ENCODE assay signal across 8 cellular contexts in the genomic region with DNA sequence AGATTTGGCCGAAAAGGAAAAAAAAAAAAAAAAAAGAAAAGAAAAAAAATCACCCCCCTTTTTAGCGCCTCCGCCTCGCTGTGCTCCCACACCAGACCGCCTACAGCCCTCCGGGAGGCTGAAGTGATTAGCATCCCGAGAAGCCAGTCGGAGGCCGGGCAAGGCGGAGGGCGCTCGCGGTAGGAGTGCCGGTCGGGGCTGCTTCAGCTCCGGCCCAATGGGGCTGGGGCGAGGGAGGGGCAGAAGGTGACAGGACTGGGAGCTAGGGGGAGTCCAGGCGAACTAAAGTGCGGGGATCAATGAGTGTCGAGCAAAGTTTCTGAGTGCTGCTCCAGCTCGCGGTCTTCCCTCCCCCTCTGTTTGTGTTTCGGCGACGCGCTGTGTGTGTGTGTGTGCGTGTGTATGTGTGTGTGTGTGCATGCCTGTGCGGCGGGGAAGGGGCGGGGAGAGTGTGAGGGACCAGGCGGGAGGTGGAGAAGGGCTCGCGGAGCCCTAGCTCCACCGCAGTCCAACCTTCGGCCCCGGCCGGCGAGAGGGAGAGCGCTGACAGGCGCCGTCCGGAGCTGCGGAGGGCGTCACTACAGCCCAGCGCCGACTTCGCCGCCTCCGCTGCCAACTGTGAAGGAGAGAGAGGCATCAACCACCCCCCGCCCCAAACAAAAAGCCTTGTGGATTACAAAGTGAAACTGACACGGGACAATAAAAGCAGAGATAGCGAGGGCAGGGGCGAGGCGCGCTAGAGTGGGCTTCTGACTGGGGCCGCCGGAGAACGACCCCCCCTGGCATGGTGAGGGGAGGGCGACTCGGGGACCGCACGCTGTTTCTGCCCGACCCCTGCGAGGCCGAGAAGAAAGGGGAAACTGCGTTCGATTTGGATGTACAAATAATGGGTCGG. TPM values are rescaled to one million over a fixed set of nuclear protein-coding genes. Genes with fewer than 3 reads are reported as not detected.
DNase-seq lines count a peak whose midpoint lies in the region; ATAC-seq and TF ChIP-seq lines count a peak whose summit lies in the region.

FAT4 (plus strand) TSS at position 280 of the 895 bp plus-strand sequence. CDS start 1,457 bp downstream, outside the sequence.

- peaks cover 26% of the 10 kb centered on the region for H3K4me1 Mint-ChIP-seq in activated CD8-positive, alpha-beta T cell treated with anti-CD3 and anti-CD28 coated beads, Interleukin-2, amount 10 ng/mL, durations not matched to agents 7 days and 5 days (ENCODE audit: low read depth)
- peaks cover 33% of the 10 kb centered on the region for H3K4me1 Mint-ChIP-seq in stimulated activated naive CD8-positive, alpha-beta T cell treated with anti-CD3 and anti-CD28 coated beads, Interleukin-15, Interleukin-2, amounts not matched to agents 100 ng/mL and 50 ng/mL, for 24 hours (ENCODE audit: low read depth)

- H3K36me3 ChIP-seq in BLaER1 (no peaks in the 10 kb centered on the region), mesodermal cell (ENCODE audit: control insufficient read depth, insufficient read depth, low read length) (peaks cover 12% of the 10 kb centered on the region)

- POLR2A ChIA-PET in activated CD8-positive, alpha-beta T cell treated with anti-CD3 and anti-CD28 coated beads, Interleukin-2, amount 10 ng/mL, durations not matched to agents 7 days and 5 days (lab: Charles Lee) = no interaction called here

- ATAC-seq in GM19043 (IDR thresholded peaks at IDR 0.05; ENCODE audit: low read depth, unreplicated experiment) (peak; percentile 50), HG03175 (IDR thresholded peaks at IDR 0.05; ENCODE audit: unreplicated experiment) (peak; percentile 67)
- peak; percentile 88 for ATAC-seq in activated CD8-positive, alpha-beta T cell treated with anti-CD3 and anti-CD28 coated beads, Interleukin-2, amount 10 ng/mL, durations not matched to agents 7 days and 5 days

- DNase-seq in NCI-H345 treated with DMSO at 0.1 percent for 48 hours (lab: John Stamatoyannopoulos, UW; ENCODE audit: unreplicated experiment) (peak; percentile 34), epithelial cell of proximal tubule (ENCODE audit: low read depth) (peak; percentile 70)
- DNase-seq in activated CD8-positive, alpha-beta T cell treated with anti-CD3 and anti-CD28 coated beads, Interleukin-2, amount 10 ng/mL, durations not matched to agents 7 days and 5 days = peak; percentile 55

- H3K9me3 ChIP-seq in BLaER1 (peaks cover 19% of the 10 kb centered on the region), mesodermal cell (ENCODE audit: control insufficient read depth, low read length) (no peaks in the 10 kb centered on the region)

- peak within 1 kb of the TSS; percentile 91 for H3K4me2 ChIP-seq in BLaER1

- WGBS in mesodermal cell (ENCODE audit: insufficient coverage in 2 of 2), 2 experiments = 0% methylated on average over 30 to 50 of the region's 68 CpGs

- peaks cover 43% of the 10 kb centered on the region for H3K27me3 Mint-ChIP-seq in activated CD8-positive, alpha-beta T cell treated with anti-CD3 and anti-CD28 coated beads, Interleukin-2, amount 10 ng/mL, durations not matched to agents 7 days and 5 days (ENCODE audit: low read depth)
- H3K27me3 Mint-ChIP-seq in stimulated activated naive CD8-positive, alpha-beta T cell treated with anti-CD3 and anti-CD28 coated beads, Interleukin-15, Interleukin-2, amounts not matched to agents 100 ng/mL and 50 ng/mL, for 24 hours = peaks cover 69% of the 10 kb centered on the region

- H3K4me3 Mint-ChIP-seq in activated CD8-positive, alpha-beta T cell treated with anti-CD3 and anti-CD28 coated beads, Interleukin-2, amount 10 ng/mL, durations not matched to agents 7 days and 5 days = peak within 1 kb of the TSS; percentile 78
- peak within 1 kb of the TSS; percentile 85 for H3K4me3 Mint-ChIP-seq in stimulated activated naive CD8-positive, alpha-beta T cell treated with anti-CD3 and anti-CD28 coated beads, Interleukin-15, Interleukin-2, amounts not matched to agents 100 ng/mL and 50 ng/mL, for 24 hours

- H4K20me1 ChIP-seq in BLaER1 = no peaks in the 10 kb centered on the region

- peak within 1 kb of the TSS; percentile 78 for H3K9ac ChIP-seq in BLaER1

- CTCF ChIA-PET in activated CD8-positive, alpha-beta T cell treated with anti-CD3 and anti-CD28 coated beads, Interleukin-2, amount 10 ng/mL, durations not matched to agents 7 days and 5 days (lab: Charles Lee) = no interaction called here

- H3K27ac ChIP-seq in BLaER1 (peak within 1 kb of the TSS; percentile 44; the same call in 1 of the 2 replicates), mesodermal cell (ENCODE audit: low read depth, low read length, severe bottlenecking) (peak within 1 kb of the TSS; percentile 78)

- TF ChIP-seq CTCF in epithelial cell of proximal tubule (conservative IDR thresholded peaks at IDR 0.05; ENCODE audit: low read depth, low read length) = no peak

- no peaks in the 10 kb centered on the region for H3K36me3 Mint-ChIP-seq in activated CD8-positive, alpha-beta T cell treated with anti-CD3 and anti-CD28 coated beads, Interleukin-2, amount 10 ng/mL, durations not matched to agents 7 days and 5 days (ENCODE audit: low read depth)
- H3K36me3 Mint-ChIP-seq in stimulated activated naive CD8-positive, alpha-beta T cell treated with anti-CD3 and anti-CD28 coated beads, Interleukin-15, Interleukin-2, amounts not matched to agents 100 ng/mL and 50 ng/mL, for 24 hours (ENCODE audit: low read depth) = no peaks in the 10 kb centered on the region

- H3K4me1 ChIP-seq in BLaER1 = peaks cover 17% of the 10 kb centered on the region
- H3K4me1 ChIP-seq in mesodermal cell (ENCODE audit: control insufficient read depth, insufficient read depth, low read length, poor library complexity, severe bottlenecking) = peaks cover 6% of the 10 kb centered on the region

- H3K4me3 ChIP-seq in BLaER1 (peak within 1 kb of the TSS; percentile 92), epithelial cell of proximal tubule (ENCODE audit: low read depth, low read length) (peak within 1 kb of the TSS; percentile 94), mesodermal cell (ENCODE audit: extremely low read depth, insufficient read depth, low read length, poor library complexity, severe bottlenecking) (peak within 1 kb of the TSS; percentile 91)

- H3K27me3 ChIP-seq in BLaER1 = peaks cover 16% of the 10 kb centered on the region

- no peaks in the 10 kb centered on the region for H3K9me3 Mint-ChIP-seq in activated CD8-positive, alpha-beta T cell treated with anti-CD3 and anti-CD28 coated beads, Interleukin-2, amount 10 ng/mL, durations not matched to agents 7 days and 5 days (ENCODE audit: insufficient read depth)
- H3K9me3 Mint-ChIP-seq in stimulated activated naive CD8-positive, alpha-beta T cell treated with anti-CD3 and anti-CD28 coated beads, Interleukin-15, Interleukin-2, amounts not matched to agents 100 ng/mL and 50 ng/mL, for 24 hours = no peaks in the 10 kb centered on the region

- H3K27ac Mint-ChIP-seq in activated CD8-positive, alpha-beta T cell treated with anti-CD3 and anti-CD28 coated beads, Interleukin-2, amount 10 ng/mL, durations not matched to agents 7 days and 5 days = no peak within 1 kb of the TSS
- no peak within 1 kb of the TSS for H3K27ac Mint-ChIP-seq in stimulated activated naive CD8-positive, alpha-beta T cell treated with anti-CD3 and anti-CD28 coated beads, Interleukin-15, Interleukin-2, amounts not matched to agents 100 ng/mL and 50 ng/mL, for 24 hours

RNA-seq across cellular contexts. Expression of gene FAT4, which starts in this region (rescaled TPM):
- not detected for total RNA-seq in activated CD8-positive, alpha-beta T cell treated with anti-CD3 and anti-CD28 coated beads, Interleukin-2, amount 10 ng/mL, durations not matched to agents 7 days and 5 days
- total RNA-seq in epithelial cell of proximal tubule = 0.58 and 1.4 TPM in 2 replicates
- polyA plus RNA-seq in mesodermal cell (2013, experiment 1 of 2) = 8.0 TPM
- 5.8 TPM for polyA plus RNA-seq in mesodermal cell (2013, experiment 2 of 2)

Comparison
In these comparisons a context has a peak if more than half of its experiments do, and no peak if none do; other contexts are left out.
1. Peak in every context shown above with its lines: DNase-seq, ATAC-seq, H3K4me3 ChIP-seq and H3K27ac ChIP-seq.
2. Peak in DNase-seq and ATAC-seq in activated CD8-positive, alpha-beta T cell treated with anti-CD3 and anti-CD28 coated beads, Interleukin-2, amount 10 ng/mL, durations not matched to agents 7 days and 5 days; RNA of the gene not detected or under 1 TPM.